1 cellular context compared by ENCODE assay signal in the genomic region with DNA sequence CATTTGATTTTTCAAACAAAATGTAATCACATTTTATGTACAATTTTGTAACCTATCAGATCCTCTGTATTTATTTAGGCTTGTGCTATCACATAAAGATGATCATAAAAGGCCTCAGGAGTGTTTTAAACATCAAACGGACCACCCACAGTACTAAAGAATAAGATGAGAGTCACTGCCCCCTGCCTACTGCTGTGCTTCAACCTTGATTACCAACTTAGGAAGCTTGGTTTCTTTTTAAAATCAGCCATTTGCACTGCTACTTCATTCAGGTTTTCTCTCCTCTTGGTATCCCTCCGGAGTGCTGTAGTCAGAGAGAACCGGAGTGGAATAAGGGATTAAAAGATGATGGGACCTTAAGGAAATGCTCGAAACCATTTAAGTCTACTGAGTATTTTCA.
TF ChIP-seq lines count a peak whose summit lies in the region.

No MANE protein-coding gene starts in this region.

TF ChIP-seq in WTC11, 78 proteins besides CTCF, POLR2A, EP300 and RAD21 (continued from another document):
- TF ChIP-seq ARID4B (CRISPR knock-in tag; IDR thresholded peaks at IDR 0.05; ENCODE audit: borderline replicate concordance) (no peak), USF1 (CRISPR knock-in tag; IDR thresholded peaks at IDR 0.05) (no peak), GTF2I (CRISPR knock-in tag; conservative IDR thresholded peaks at IDR 0.05) (no peak)
TF ChIP-seq in WTC11: peak in this region for 0.
